1 cellular context compared by ENCODE assay signal in the genomic region with DNA sequence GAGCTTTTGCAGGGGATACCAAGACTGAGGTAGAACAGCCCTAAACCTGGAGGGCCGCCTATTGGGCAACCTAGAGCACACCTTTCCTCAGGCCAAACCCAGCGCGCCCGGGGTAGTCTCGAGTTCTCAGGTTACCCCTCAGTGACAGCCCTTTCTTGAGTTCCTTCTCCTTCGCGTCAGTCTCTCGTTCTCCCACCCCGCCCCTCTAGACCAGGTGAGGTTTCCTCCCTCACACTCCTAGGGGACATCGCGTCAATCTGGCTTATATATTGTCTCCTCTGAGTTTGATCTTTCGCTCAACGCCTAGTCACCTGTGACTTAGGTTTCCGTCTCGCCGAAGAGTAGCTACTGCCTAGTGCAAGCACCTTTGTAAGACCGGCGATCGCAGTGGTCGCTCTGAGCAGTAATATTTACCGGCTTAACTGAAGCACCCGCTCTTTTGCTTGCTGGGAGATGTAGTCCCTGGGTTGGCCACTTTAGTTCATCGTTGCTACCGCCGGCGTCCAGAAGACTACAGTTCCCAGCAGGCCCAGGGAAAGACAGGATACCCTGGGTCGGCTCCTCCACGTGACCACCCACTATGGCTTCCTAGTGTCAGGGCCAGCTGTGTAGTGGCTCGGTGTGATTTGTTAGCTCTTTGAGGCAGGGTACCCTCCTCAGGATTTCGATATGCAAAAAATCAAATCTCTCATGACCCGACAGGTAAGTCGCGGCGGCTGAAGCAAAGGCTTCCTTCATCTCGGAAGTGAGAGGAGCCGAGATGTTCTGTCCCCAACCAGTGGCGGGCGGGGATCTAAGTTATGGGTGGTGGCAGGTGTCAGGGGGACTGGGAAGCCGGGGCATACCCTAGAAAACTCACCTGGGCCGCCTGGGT.
TF ChIP-seq lines count a peak whose summit lies in the region.

A gene with protein sequence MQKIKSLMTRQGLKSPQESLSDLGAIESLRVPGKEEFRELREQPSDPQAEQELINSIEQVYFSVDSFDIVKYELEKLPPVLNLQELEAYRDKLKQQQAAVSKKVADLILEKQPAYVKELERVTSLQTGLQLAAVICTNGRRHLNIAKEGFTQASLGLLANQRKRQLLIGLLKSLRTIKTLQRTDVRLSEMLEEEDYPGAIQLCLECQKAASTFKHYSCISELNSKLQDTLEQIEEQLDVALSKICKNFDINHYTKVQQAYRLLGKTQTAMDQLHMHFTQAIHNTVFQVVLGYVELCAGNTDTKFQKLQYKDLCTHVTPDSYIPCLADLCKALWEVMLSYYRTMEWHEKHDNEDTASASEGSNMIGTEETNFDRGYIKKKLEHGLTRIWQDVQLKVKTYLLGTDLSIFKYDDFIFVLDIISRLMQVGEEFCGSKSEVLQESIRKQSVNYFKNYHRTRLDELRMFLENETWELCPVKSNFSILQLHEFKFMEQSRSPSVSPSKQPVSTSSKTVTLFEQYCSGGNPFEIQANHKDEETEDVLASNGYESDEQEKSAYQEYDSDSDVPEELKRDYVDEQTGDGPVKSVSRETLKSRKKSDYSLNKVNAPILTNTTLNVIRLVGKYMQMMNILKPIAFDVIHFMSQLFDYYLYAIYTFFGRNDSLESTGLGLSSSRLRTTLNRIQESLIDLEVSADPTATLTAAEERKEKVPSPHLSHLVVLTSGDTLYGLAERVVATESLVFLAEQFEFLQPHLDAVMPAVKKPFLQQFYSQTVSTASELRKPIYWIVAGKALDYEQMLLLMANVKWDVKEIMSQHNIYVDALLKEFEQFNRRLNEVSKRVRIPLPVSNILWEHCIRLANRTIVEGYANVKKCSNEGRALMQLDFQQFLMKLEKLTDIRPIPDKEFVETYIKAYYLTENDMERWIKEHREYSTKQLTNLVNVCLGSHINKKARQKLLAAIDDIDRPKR (plus strand): TSS at position 568 of the 874 bp plus-strand sequence. CDS start 102 bp downstream, at position 670.

TF ChIP-seq in GM12878, 131 proteins besides CTCF, POLR2A, EP300 and RAD21 (continued from another document and continues in another):
- TF ChIP-seq, protein P1, sequence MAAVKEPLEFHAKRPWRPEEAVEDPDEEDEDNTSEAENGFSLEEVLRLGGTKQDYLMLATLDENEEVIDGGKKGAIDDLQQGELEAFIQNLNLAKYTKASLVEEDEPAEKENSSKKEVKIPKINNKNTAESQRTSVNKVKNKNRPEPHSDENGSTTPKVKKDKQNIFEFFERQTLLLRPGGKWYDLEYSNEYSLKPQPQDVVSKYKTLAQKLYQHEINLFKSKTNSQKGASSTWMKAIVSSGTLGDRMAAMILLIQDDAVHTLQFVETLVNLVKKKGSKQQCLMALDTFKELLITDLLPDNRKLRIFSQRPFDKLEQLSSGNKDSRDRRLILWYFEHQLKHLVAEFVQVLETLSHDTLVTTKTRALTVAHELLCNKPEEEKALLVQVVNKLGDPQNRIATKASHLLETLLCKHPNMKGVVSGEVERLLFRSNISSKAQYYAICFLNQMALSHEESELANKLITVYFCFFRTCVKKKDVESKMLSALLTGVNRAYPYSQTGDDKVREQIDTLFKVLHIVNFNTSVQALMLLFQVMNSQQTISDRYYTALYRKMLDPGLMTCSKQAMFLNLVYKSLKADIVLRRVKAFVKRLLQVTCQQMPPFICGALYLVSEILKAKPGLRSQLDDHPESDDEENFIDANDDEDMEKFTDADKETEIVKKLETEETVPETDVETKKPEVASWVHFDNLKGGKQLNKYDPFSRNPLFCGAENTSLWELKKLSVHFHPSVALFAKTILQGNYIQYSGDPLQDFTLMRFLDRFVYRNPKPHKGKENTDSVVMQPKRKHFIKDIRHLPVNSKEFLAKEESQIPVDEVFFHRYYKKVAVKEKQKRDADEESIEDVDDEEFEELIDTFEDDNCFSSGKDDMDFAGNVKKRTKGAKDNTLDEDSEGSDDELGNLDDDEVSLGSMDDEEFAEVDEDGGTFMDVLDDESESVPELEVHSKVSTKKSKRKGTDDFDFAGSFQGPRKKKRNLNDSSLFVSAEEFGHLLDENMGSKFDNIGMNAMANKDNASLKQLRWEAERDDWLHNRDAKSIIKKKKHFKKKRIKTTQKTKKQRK (IDR thresholded peaks at IDR 0.05; ENCODE audit: low read depth, low read length) = 0 out of 2 replicates have a peak, but pooled peaks have one; percentile 60
- TF ChIP-seq FOS (IDR thresholded peaks at IDR 0.05; ENCODE audit: borderline replicate concordance, extremely low read depth, insufficient read length) = no peak
- TF ChIP-seq, protein P2, sequence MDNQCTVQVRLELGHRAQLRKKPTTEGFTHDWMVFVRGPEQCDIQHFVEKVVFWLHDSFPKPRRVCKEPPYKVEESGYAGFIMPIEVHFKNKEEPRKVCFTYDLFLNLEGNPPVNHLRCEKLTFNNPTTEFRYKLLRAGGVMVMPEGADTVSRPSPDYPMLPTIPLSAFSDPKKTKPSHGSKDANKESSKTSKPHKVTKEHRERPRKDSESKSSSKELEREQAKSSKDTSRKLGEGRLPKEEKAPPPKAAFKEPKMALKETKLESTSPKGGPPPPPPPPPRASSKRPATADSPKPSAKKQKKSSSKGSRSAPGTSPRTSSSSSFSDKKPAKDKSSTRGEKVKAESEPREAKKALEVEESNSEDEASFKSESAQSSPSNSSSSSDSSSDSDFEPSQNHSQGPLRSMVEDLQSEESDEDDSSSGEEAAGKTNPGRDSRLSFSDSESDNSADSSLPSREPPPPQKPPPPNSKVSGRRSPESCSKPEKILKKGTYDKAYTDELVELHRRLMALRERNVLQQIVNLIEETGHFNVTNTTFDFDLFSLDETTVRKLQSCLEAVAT (IDR thresholded peaks at IDR 0.05) = peak; percentile 63; the same call in 1 of the 2 replicates
- peak; percentile 93 for TF ChIP-seq NFIC (IDR thresholded peaks at IDR 0.05; ENCODE audit: low read depth, low read length)
- TF ChIP-seq TCF7 (IDR thresholded peaks at IDR 0.05; ENCODE audit: borderline replicate concordance) = no peak
- TF ChIP-seq, protein P3, sequence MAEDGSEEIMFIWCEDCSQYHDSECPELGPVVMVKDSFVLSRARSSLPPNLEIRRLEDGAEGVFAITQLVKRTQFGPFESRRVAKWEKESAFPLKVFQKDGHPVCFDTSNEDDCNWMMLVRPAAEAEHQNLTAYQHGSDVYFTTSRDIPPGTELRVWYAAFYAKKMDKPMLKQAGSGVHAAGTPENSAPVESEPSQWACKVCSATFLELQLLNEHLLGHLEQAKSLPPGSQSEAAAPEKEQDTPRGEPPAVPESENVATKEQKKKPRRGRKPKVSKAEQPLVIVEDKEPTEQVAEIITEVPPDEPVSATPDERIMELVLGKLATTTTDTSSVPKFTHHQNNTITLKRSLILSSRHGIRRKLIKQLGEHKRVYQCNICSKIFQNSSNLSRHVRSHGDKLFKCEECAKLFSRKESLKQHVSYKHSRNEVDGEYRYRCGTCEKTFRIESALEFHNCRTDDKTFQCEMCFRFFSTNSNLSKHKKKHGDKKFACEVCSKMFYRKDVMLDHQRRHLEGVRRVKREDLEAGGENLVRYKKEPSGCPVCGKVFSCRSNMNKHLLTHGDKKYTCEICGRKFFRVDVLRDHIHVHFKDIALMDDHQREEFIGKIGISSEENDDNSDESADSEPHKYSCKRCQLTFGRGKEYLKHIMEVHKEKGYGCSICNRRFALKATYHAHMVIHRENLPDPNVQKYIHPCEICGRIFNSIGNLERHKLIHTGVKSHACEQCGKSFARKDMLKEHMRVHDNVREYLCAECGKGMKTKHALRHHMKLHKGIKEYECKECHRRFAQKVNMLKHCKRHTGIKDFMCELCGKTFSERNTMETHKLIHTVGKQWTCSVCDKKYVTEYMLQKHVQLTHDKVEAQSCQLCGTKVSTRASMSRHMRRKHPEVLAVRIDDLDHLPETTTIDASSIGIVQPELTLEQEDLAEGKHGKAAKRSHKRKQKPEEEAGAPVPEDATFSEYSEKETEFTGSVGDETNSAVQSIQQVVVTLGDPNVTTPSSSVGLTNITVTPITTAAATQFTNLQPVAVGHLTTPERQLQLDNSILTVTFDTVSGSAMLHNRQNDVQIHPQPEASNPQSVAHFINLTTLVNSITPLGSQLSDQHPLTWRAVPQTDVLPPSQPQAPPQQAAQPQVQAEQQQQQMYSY (CRISPR knock-in tag; IDR thresholded peaks at IDR 0.05) = no peak
- 0 out of 2 replicates have a peak, but pooled peaks have one; percentile 23 for TF ChIP-seq GATAD2B (conservative IDR thresholded peaks at IDR 0.05; ENCODE audit: low read depth)
- peak; percentile 84; the same call in 1 of the 2 replicates for TF ChIP-seq ZNF207 (IDR thresholded peaks at IDR 0.05; ENCODE audit: borderline replicate concordance)
- no peak for TF ChIP-seq PAX8 (IDR thresholded peaks at IDR 0.05)
- TF ChIP-seq BHLHE40 (IDR thresholded peaks at IDR 0.05; ENCODE audit: borderline replicate concordance in 1 of 2, low read depth in 2 of 2, low read length in 1 of 2) = peak; percentile 40 to 78; a peak in 3 of 4 replicates
- no peak for TF ChIP-seq NFYA (IDR thresholded peaks at IDR 0.05; ENCODE audit: borderline replicate concordance, low read depth, low read length)
- peak; percentile 79 for TF ChIP-seq KLF5 (IDR thresholded peaks at IDR 0.05; ENCODE audit: partially characterized antibody)
- no peak for TF ChIP-seq SREBF2 (IDR thresholded peaks at IDR 0.05; ENCODE audit: low read length)
- TF ChIP-seq, protein P4, sequence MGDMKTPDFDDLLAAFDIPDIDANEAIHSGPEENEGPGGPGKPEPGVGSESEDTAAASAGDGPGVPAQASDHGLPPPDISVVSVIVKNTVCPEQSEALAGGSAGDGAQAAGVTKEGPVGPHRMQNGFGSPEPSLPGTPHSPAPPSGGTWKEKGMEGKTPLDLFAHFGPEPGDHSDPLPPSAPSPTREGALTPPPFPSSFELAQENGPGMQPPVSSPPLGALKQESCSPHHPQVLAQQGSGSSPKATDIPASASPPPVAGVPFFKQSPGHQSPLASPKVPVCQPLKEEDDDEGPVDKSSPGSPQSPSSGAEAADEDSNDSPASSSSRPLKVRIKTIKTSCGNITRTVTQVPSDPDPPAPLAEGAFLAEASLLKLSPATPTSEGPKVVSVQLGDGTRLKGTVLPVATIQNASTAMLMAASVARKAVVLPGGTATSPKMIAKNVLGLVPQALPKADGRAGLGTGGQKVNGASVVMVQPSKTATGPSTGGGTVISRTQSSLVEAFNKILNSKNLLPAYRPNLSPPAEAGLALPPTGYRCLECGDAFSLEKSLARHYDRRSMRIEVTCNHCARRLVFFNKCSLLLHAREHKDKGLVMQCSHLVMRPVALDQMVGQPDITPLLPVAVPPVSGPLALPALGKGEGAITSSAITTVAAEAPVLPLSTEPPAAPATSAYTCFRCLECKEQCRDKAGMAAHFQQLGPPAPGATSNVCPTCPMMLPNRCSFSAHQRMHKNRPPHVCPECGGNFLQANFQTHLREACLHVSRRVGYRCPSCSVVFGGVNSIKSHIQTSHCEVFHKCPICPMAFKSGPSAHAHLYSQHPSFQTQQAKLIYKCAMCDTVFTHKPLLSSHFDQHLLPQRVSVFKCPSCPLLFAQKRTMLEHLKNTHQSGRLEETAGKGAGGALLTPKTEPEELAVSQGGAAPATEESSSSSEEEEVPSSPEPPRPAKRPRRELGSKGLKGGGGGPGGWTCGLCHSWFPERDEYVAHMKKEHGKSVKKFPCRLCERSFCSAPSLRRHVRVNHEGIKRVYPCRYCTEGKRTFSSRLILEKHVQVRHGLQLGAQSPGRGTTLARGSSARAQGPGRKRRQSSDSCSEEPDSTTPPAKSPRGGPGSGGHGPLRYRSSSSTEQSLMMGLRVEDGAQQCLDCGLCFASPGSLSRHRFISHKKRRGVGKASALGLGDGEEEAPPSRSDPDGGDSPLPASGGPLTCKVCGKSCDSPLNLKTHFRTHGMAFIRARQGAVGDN (IDR thresholded peaks at IDR 0.05) = no peak
- no peak for TF ChIP-seq WRNIP1 (IDR thresholded peaks at IDR 0.05; ENCODE audit: borderline replicate concordance, low read depth, low read length)
- TF ChIP-seq POLR2AphosphoS5 (IDR thresholded peaks at IDR 0.05; ENCODE audit: low read length) = peak; percentile 68
- TF ChIP-seq TCF12 (IDR thresholded peaks at IDR 0.05; ENCODE audit: low read depth, low read length) = peak; percentile 68; the same call in 1 of the 2 replicates
- TF ChIP-seq, protein P5, sequence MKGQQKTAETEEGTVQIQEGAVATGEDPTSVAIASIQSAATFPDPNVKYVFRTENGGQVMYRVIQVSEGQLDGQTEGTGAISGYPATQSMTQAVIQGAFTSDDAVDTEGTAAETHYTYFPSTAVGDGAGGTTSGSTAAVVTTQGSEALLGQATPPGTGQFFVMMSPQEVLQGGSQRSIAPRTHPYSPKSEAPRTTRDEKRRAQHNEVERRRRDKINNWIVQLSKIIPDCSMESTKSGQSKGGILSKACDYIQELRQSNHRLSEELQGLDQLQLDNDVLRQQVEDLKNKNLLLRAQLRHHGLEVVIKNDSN (IDR thresholded peaks at IDR 0.05; ENCODE audit: borderline replicate concordance, extremely low read length, insufficient read depth, low read depth, low read length) = peak; percentile 98
- TF ChIP-seq, protein P6, sequence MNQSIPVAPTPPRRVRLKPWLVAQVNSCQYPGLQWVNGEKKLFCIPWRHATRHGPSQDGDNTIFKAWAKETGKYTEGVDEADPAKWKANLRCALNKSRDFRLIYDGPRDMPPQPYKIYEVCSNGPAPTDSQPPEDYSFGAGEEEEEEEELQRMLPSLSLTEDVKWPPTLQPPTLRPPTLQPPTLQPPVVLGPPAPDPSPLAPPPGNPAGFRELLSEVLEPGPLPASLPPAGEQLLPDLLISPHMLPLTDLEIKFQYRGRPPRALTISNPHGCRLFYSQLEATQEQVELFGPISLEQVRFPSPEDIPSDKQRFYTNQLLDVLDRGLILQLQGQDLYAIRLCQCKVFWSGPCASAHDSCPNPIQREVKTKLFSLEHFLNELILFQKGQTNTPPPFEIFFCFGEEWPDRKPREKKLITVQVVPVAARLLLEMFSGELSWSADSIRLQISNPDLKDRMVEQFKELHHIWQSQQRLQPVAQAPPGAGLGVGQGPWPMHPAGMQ (IDR thresholded peaks at IDR 0.05; ENCODE audit: borderline replicate concordance) = peak; percentile 85
- no peak for TF ChIP-seq ZNF24 (IDR thresholded peaks at IDR 0.05)
- TF ChIP-seq HCFC1 (IDR thresholded peaks at IDR 0.05; ENCODE audit: low read length) = peak; percentile 99
- no peak for TF ChIP-seq HDAC6 (IDR thresholded peaks at IDR 0.05; ENCODE audit: unreplicated experiment)
- TF ChIP-seq ZNF384 (IDR thresholded peaks at IDR 0.05; ENCODE audit: borderline replicate concordance, low read depth, low read length) = no peak
- peak; percentile 63; the same call in 1 of the 2 replicates for TF ChIP-seq TAF1 (IDR thresholded peaks at IDR 0.05; ENCODE audit: borderline replicate concordance, low read depth, low read length)
- 0 out of 2 replicates have a peak, but pooled peaks have one; percentile 51 for TF ChIP-seq STAT1 (conservative IDR thresholded peaks at IDR 0.05)
- TF ChIP-seq, protein P7, sequence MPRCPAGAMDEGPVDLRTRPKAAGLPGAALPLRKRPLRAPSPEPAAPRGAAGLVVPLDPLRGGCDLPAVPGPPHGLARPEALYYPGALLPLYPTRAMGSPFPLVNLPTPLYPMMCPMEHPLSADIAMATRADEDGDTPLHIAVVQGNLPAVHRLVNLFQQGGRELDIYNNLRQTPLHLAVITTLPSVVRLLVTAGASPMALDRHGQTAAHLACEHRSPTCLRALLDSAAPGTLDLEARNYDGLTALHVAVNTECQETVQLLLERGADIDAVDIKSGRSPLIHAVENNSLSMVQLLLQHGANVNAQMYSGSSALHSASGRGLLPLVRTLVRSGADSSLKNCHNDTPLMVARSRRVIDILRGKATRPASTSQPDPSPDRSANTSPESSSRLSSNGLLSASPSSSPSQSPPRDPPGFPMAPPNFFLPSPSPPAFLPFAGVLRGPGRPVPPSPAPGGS (IDR thresholded peaks at IDR 0.05; ENCODE audit: borderline replicate concordance, insufficient read depth, low read depth, low read length, poor library complexity, severe bottlenecking) = no peak
- TF ChIP-seq ZNF217 (IDR thresholded peaks at IDR 0.05) = no peak
